1 cellular context compared by ENCODE assay signal in genomic region chr4:1793496-1793840, GRCh38.
TF ChIP-seq lines count a peak whose summit lies in the region.

No MANE protein-coding gene starts in this region.

TF ChIP-seq in WTC11, 78 proteins besides CTCF, POLR2A, EP300 and RAD21:
- no peak for TF ChIP-seq ZNF425 (CRISPR knock-in tag; conservative IDR thresholded peaks at IDR 0.05)
- TF ChIP-seq AR (CRISPR knock-in tag; IDR thresholded peaks at IDR 0.05), result no peak
- TF ChIP-seq PREB (CRISPR knock-in tag; IDR thresholded peaks at IDR 0.05; ENCODE audit: borderline replicate concordance), result no peak
- TF ChIP-seq CREB1 (CRISPR knock-in tag; IDR thresholded peaks at IDR 0.05), result no peak
- TF ChIP-seq USF1 (CRISPR knock-in tag; IDR thresholded peaks at IDR 0.05), result no peak
- no peak for TF ChIP-seq ZNF416 (CRISPR knock-in tag; IDR thresholded peaks at IDR 0.05)
- TF ChIP-seq SOX15 (CRISPR knock-in tag; IDR thresholded peaks at IDR 0.05), result no peak
- no peak for TF ChIP-seq CDX4 (CRISPR knock-in tag; IDR thresholded peaks at IDR 0.05; ENCODE audit: borderline replicate concordance)
- TF ChIP-seq ZNF671 (CRISPR knock-in tag; IDR thresholded peaks at IDR 0.05), result no peak
TF ChIP-seq in WTC11: peak in this region for 0.
